Comparison of ENCODE assay signal across 8 cellular contexts in genomic region chr4:83012631-83013419, GRCh38. TPM values are rescaled to one million over a fixed set of nuclear protein-coding genes. Genes with fewer than 3 reads are reported as not detected.
DNase-seq lines count a peak whose midpoint lies in the region; ATAC-seq and TF ChIP-seq lines count a peak whose summit lies in the region.

No MANE protein-coding gene starts in this region.

- H3K9me3 Mint-ChIP-seq in activated naive CD8-positive, alpha-beta T cell treated with anti-CD3 and anti-CD28 coated beads for 36 hours, result no peaks in the 10 kb centered on the region

- no peaks in the 10 kb centered on the region for H3K36me3 Mint-ChIP-seq in activated naive CD8-positive, alpha-beta T cell treated with anti-CD3 and anti-CD28 coated beads for 36 hours

- peak overlapping the region; percentile 81 for H3K4me3 ChIP-seq in ovary
- peak overlapping the region; percentile 74 to 75 for H3K4me3 ChIP-seq in tibial artery

- ATAC-seq in HG02610 (IDR thresholded peaks at IDR 0.05; ENCODE audit: unreplicated experiment) (peak; percentile 90), SK-N-SH treated with all-trans-retinoic acid at 6 μM for 48 hours (peak; percentile 85), Right ventricle myocardium inferior (peak; percentile 99)

- H3K4me1 ChIP-seq in ovary (ENCODE audit: insufficient read depth), result no peaks in the 10 kb centered on the region
- peaks cover 0 to 28% (median 20%) of the 10 kb centered on the region in 4 donors for H3K4me1 ChIP-seq in tibial artery

- peak; percentile 97 for DNase-seq in NCI-H1092 (lab: John Stamatoyannopoulos, UW)
- DNase-seq in activated naive CD8-positive, alpha-beta T cell treated with anti-CD3 and anti-CD28 coated beads for 36 hours, result peak; percentile 99
- peak; percentile 98 for DNase-seq in Right ventricle myocardium inferior (ENCODE audit: missing footprints)
- peak; percentile 96 to 99 (median 98) for DNase-seq in ovary
- DNase-seq in tibial artery, result peak; percentile 94 to 98

- peaks cover 37% of the 10 kb centered on the region for H3K4me1 Mint-ChIP-seq in activated naive CD8-positive, alpha-beta T cell treated with anti-CD3 and anti-CD28 coated beads for 36 hours

- H3K4me3 Mint-ChIP-seq in activated naive CD8-positive, alpha-beta T cell treated with anti-CD3 and anti-CD28 coated beads for 36 hours, result peak overlapping the region; percentile 85

- no peaks in the 10 kb centered on the region for H3K9me3 ChIP-seq in ovary
- no peaks in the 10 kb centered on the region for H3K9me3 ChIP-seq in tibial artery

- H3K27ac ChIP-seq in ovary (peak overlapping the region in 1 of 2 donors; percentile 82), tibial artery (peak overlapping the region; percentile 75 to 87)

- H3K27me3 Mint-ChIP-seq in activated naive CD8-positive, alpha-beta T cell treated with anti-CD3 and anti-CD28 coated beads for 36 hours, result no peaks in the 10 kb centered on the region

- intact Hi-C loops in Right ventricle myocardium inferior (cut with DNase I) (loop anchor here (1.0 to 10.0 kb wide), 5 partner anchors 22 to 638 kb away; partner anchors contain the start of genes COPS4, COQ2, HNRNPD and THAP9), ovary (cut with DNase I) (loop anchor here in 3 of 4 donors (5.0 to 10.0 kb wide), 3 partner anchors 108 to 121 kb away; partner anchors contain the start of genes SEC31A (in 2 of the 3) and THAP9 (in 1 of the 3)), tibial artery (cut with DNase I; ENCODE audit: low total_unique reads) (loop anchor here (5.0 to 10.0 kb wide), 3 partner anchors 111 to 586 kb away; partner anchors contain the start of genes HELQ, MRPS18C and THAP9)

- TF ChIP-seq EP300 in ovary (IDR thresholded peaks at IDR 0.05), result no peak

- peak overlapping the region; percentile 90 for H3K27ac Mint-ChIP-seq in activated naive CD8-positive, alpha-beta T cell treated with anti-CD3 and anti-CD28 coated beads for 36 hours

- 0 to 1% (median 0%) methylated on average over 43 to 80 of the region's 80 CpGs for WGBS in ovary, 3 donors

- no peaks in the 10 kb centered on the region for H3K27me3 ChIP-seq in ovary
- H3K27me3 ChIP-seq in tibial artery, result no peaks in the 10 kb centered on the region

- TF ChIP-seq POLR2A in GM10847 (IDR thresholded peaks at IDR 0.05; ENCODE audit: extremely low read depth, insufficient read length), result peak; percentile 44
- TF ChIP-seq POLR2A in ovary (IDR thresholded peaks at IDR 0.05), result peak; percentile 27

- TF ChIP-seq CTCF in ovary (IDR thresholded peaks at IDR 0.05) (peak in 2 of 3 donors; percentile 83 to 86), tibial artery (IDR thresholded peaks at IDR 0.05) (peak; percentile 71 to 76)

- H3K36me3 ChIP-seq in ovary, result no peaks in the 10 kb centered on the region
- H3K36me3 ChIP-seq in tibial artery, result no peaks in the 10 kb centered on the region

TF ChIP-seq in SK-N-SH treated with all-trans-retinoic acid at 6 μM for 48 hours, 23 proteins besides CTCF, POLR2A, EP300 and RAD21:
- no peak for TF ChIP-seq GLIS3 (CRISPR knock-in tag; IDR thresholded peaks at IDR 0.05)
- no peak for TF ChIP-seq ZNF8 (CRISPR knock-in tag; IDR thresholded peaks at IDR 0.05)
- TF ChIP-seq ESRRG (CRISPR knock-in tag; IDR thresholded peaks at IDR 0.05), result no peak
- TF ChIP-seq ARNTL (CRISPR knock-in tag; IDR thresholded peaks at IDR 0.05; ENCODE audit: borderline replicate concordance, low read depth), result no peak
- TF ChIP-seq TSHZ2 (CRISPR knock-in tag; IDR thresholded peaks at IDR 0.05), result no peak
- no peak for TF ChIP-seq CSDC2 (CRISPR knock-in tag; IDR thresholded peaks at IDR 0.05)
- TF ChIP-seq PPARA (CRISPR knock-in tag; IDR thresholded peaks at IDR 0.05; ENCODE audit: borderline replicate concordance), result no peak

RNA-seq across cellular contexts. Expression of gene LIN54, which starts 2.2 kb away (rescaled TPM):
- total RNA-seq in activated naive CD8-positive, alpha-beta T cell treated with anti-CD3 and anti-CD28 coated beads for 36 hours, result 10 to 100 TPM; 22.7 TPM
- total RNA-seq in Right ventricle myocardium inferior (7.4 TPM), ovary (10 to 100 TPM in 1 of 7 donors, 1 to 10 TPM in 6; 5.6 to 10.0 (median 8.0) TPM)
- 1 to 10 TPM; 3.8 to 7.4 TPM for polyA plus RNA-seq in ovary

RNA-seq across cellular contexts. Expression of gene COPS4, which starts 22.2 kb away (rescaled TPM):
- total RNA-seq in activated naive CD8-positive, alpha-beta T cell treated with anti-CD3 and anti-CD28 coated beads for 36 hours, result 10 to 100 TPM; 42.6 to 43.9 TPM
- total RNA-seq in Right ventricle myocardium inferior, result 50.4 TPM
- total RNA-seq in ovary, result 10 to 100 TPM; 30.7 to 43.2 (median 34.1) TPM
- polyA plus RNA-seq in ovary, result 10 to 100 TPM; 32.4 to 45.3 TPM
